ENCODE assay signal across 1 cellular context in the genomic region with DNA sequence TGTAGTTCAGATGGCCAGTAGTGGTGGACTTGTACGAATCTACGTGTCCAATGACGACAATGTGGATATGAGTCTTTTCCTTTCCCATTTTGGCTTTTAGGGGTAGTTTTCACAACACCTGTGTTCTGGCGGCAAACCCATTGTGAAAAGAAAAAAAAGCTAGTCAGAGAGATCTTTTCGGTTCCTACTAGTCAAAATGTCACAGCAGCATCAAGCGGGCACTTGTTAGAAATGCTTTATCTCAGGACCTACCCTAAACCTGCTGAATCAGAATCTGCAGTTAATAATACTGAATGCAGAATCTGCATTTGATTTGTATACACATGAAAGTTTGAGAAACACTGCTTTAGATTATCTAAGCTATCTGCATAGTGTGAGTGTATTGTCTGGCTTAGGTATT.
TF ChIP-seq lines count a peak whose summit lies in the region.

No MANE protein-coding gene starts in this region.

TF ChIP-seq in GM23338, 12 proteins besides CTCF, POLR2A, EP300 and RAD21 (continued from another document):
- TF ChIP-seq, protein P1, sequence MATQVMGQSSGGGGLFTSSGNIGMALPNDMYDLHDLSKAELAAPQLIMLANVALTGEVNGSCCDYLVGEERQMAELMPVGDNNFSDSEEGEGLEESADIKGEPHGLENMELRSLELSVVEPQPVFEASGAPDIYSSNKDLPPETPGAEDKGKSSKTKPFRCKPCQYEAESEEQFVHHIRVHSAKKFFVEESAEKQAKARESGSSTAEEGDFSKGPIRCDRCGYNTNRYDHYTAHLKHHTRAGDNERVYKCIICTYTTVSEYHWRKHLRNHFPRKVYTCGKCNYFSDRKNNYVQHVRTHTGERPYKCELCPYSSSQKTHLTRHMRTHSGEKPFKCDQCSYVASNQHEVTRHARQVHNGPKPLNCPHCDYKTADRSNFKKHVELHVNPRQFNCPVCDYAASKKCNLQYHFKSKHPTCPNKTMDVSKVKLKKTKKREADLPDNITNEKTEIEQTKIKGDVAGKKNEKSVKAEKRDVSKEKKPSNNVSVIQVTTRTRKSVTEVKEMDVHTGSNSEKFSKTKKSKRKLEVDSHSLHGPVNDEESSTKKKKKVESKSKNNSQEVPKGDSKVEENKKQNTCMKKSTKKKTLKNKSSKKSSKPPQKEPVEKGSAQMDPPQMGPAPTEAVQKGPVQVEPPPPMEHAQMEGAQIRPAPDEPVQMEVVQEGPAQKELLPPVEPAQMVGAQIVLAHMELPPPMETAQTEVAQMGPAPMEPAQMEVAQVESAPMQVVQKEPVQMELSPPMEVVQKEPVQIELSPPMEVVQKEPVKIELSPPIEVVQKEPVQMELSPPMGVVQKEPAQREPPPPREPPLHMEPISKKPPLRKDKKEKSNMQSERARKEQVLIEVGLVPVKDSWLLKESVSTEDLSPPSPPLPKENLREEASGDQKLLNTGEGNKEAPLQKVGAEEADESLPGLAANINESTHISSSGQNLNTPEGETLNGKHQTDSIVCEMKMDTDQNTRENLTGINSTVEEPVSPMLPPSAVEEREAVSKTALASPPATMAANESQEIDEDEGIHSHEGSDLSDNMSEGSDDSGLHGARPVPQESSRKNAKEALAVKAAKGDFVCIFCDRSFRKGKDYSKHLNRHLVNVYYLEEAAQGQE (IDR thresholded peaks at IDR 0.05; ENCODE audit: unreplicated experiment): no peak
- TF ChIP-seq CREB1 (CRISPR knock-in tag; IDR thresholded peaks at IDR 0.05; ENCODE audit: low read depth): no peak
